Comparison of ENCODE assay signal across 9 cellular contexts in genomic region chr14:50835280-50835679, GRCh38. TPM values are rescaled to one million over a fixed set of nuclear protein-coding genes. Genes with fewer than 3 reads are reported as not detected.
DNase-seq lines count a peak whose midpoint lies in the region; ATAC-seq and TF ChIP-seq lines count a peak whose summit lies in the region.
"Had no signal": no experiment of that assay in that cellular context is flagged by ENCODE, and none has a peak within 500 bp of the region (broad histone marks: within the 10 kb centered on the region; RNA-seq: fewer than 3 reads in every experiment).

No MANE protein-coding gene starts in this region.

- POLR2A ChIA-PET in HEK293T (lab: Yijun Ruan, JAX) = no interaction called here

- no peak overlapping the region for H3K4me3 ChIP-seq in uterus

- no peaks in the 10 kb centered on the region for H3K4me1 ChIP-seq in uterus

- intact Hi-C loops in uterus (cut with DNase I; ENCODE audit: low total_unique reads) = no loop called here

- ATAC-seq in GM18909 (IDR thresholded peaks at IDR 0.05; ENCODE audit: poor library complexity, unreplicated experiment) = peak; percentile 36

- no peak overlapping the region for H3K27ac ChIP-seq in uterus

- no peaks in the 10 kb centered on the region for H3K9me3 ChIP-seq in uterus

- DNase-seq in NCI-H2029 (lab: John Stamatoyannopoulos, UW) (peak; percentile 19), NCI-H2029 treated with DMSO at 0.1 percent for 48 hours (lab: John Stamatoyannopoulos, UW) (no peak), NCI-H226 (peak; percentile 30), iris pigment epithelial cell (ENCODE audit: low read depth) (peak; percentile 48), uterus (no peak), HEK293T (ENCODE audit: extremely low spot score) (no peak), SIG-M5 treated with dmso at 0.1 percent for 504 hours (lab: John Stamatoyannopoulos, UW; ENCODE audit: unreplicated experiment) (no peak)

- CTCF ChIA-PET in HEK293T (lab: Yijun Ruan, JAX) = no interaction called here

- no peaks in the 10 kb centered on the region for H3K27me3 ChIP-seq in uterus

- H3K36me3 ChIP-seq in uterus = no peaks in the 10 kb centered on the region

- no peak for TF ChIP-seq CTCF in uterus (IDR thresholded peaks at IDR 0.05)

- TF ChIP-seq POLR2A in uterus (IDR thresholded peaks at IDR 0.05) = no peak

TF ChIP-seq in HEK293T, 16 proteins besides CTCF, POLR2A, EP300 and RAD21:
- TF ChIP-seq TARDBP (IDR thresholded peaks at IDR 0.05) = no peak
- TF ChIP-seq L3MBTL2 (conservative IDR thresholded peaks at IDR 0.05) = no peak
- no peak for TF ChIP-seq CTBP1 (IDR thresholded peaks at IDR 0.05; ENCODE audit: borderline replicate concordance)
- no peak for TF ChIP-seq SP1 (IDR thresholded peaks at IDR 0.05)
- no peak for TF ChIP-seq PKNOX1 (IDR thresholded peaks at IDR 0.05)
- no peak for TF ChIP-seq BHLHE40 (IDR thresholded peaks at IDR 0.05; ENCODE audit: borderline replicate concordance)
- no peak for TF ChIP-seq FOXA1 (IDR thresholded peaks at IDR 0.05)
- no peak for TF ChIP-seq ELF4 (IDR thresholded peaks at IDR 0.05)
- TF ChIP-seq FOXK2 (IDR thresholded peaks at IDR 0.05) = no peak

RNA-seq across cellular contexts. Expression of gene NIN, which starts 4.3 kb away (rescaled TPM):
- total RNA-seq in uterus = 10 to 100 TPM in 3 of 4 donors, 1 to 10 TPM in 1; 8.8 to 45.6 (median 34.2) TPM

RNA-seq across cellular contexts. Expression of gene ABHD12B, which starts 36.6 kb away (rescaled TPM):
- not detected for total RNA-seq in uterus
- total RNA-seq: pulmonary artery endothelial cell had no signal

Comparison
In these comparisons a context has a peak if more than half of its experiments do, and no peak if none do; other contexts are left out.
1. DNase-seq: peak in NCI-H2029 (single experiment), NCI-H226 (single experiment) and iris pigment epithelial cell (single experiment); none in NCI-H2029 treated with DMSO at 0.1 percent for 48 hours (single experiment), uterus (0 of 2), HEK293T (single experiment) and SIG-M5 treated with dmso at 0.1 percent for 504 hours (single experiment).